In genomic region chr15:68806220-68807105, GRCh38 we compare ENCODE assay signal across 12 cellular contexts. TPM values are rescaled to one million over a fixed set of nuclear protein-coding genes. Genes with fewer than 3 reads are reported as not detected.
DNase-seq lines count a peak whose midpoint lies in the region; ATAC-seq lines count a peak whose summit lies in the region.
"Had no signal": no experiment of that assay in that cellular context is flagged by ENCODE, and none has a peak within 500 bp of the region (broad histone marks: within the 10 kb centered on the region; RNA-seq: fewer than 3 reads in every experiment).

No MANE protein-coding gene starts in this region.

- no peak overlapping the region for H3K4me3 Mint-ChIP-seq in T-helper 17 cell

- no peaks in the 10 kb centered on the region for H3K27me3 Mint-ChIP-seq in T-helper 17 cell

- intact Hi-C loops in posterior vena cava (cut with DNase I): loop anchor here in 1 of 2 donors (1.0 kb wide), 1 partner anchor 13 kb away; no protein-coding TSS in a partner anchor

- H3K36me3 Mint-ChIP-seq in T-helper 17 cell (ENCODE audit: low read depth): peaks cover 7% of the 10 kb centered on the region

- DNase-seq in T-helper 17 cell (no peak), globus pallidus (ENCODE audit: low spot score) (peak; percentile 92), mucosa of gallbladder (ENCODE audit: low spot score) (peak; percentile 37), superior temporal gyrus (ENCODE audit: extremely low spot score) (peak; percentile 86), DMS53 (lab: John Stamatoyannopoulos, UW) (no peak), NCI-H2196 treated with DMSO at 0.1 percent for 48 hours (lab: John Stamatoyannopoulos, UW; ENCODE audit: unreplicated experiment) (no peak), posterior vena cava (ENCODE audit: low spot score) (no peak)
- DNase-seq: activated naive CD4-positive, alpha-beta T cell; KG1; NCI-H2107; RPMI8226 had no signal

- no peak for ATAC-seq in T-helper 17 cell

- H3K27ac Mint-ChIP-seq in T-helper 17 cell: peak overlapping the region; percentile 6

- peaks cover 57% of the 10 kb centered on the region for H3K4me1 Mint-ChIP-seq in T-helper 17 cell

- H3K9me3 ChIP-seq in T-helper 17 cell (ENCODE audit: control insufficient read depth, low read length, poor library complexity, severe bottlenecking): no peaks in the 10 kb centered on the region
- H3K9me3 ChIP-seq: tibial artery had no signal

RNA-seq across cellular contexts. Expression of gene ANP32A, which starts 14.2 kb away (rescaled TPM):
- total RNA-seq in T-helper 17 cell (10 to 100 TPM; 78.7 to 83.3 TPM), mucosa of gallbladder (101 TPM), posterior vena cava (10 to 100 TPM; 82.4 to 94.8 TPM)

Comparison
In these comparisons a context has a peak if more than half of its experiments do, and no peak if none do; other contexts are left out.
1. DNase-seq: peak in globus pallidus (single experiment), mucosa of gallbladder (single experiment) and superior temporal gyrus (single experiment); none in T-helper 17 cell (0 of 3), DMS53 (single experiment), NCI-H2196 treated with DMSO at 0.1 percent for 48 hours (single experiment) and posterior vena cava (single experiment).